In genomic region chr6:156820089-156820798, GRCh38 we compare ENCODE assay signal across 19 cellular contexts. TPM values are rescaled to one million over a fixed set of nuclear protein-coding genes. Genes with fewer than 3 reads are reported as not detected.
A peak's percentile ranks its signal among the peaks of the same experiment; 100 is the strongest.
DNase-seq lines count a peak whose midpoint lies in the region; ATAC-seq and TF ChIP-seq lines count a peak whose summit lies in the region.
"Had no signal": no experiment of that assay in that cellular context is flagged by ENCODE, and none has a peak within 500 bp of the region (broad histone marks: within the 10 kb centered on the region; RNA-seq: fewer than 3 reads in every experiment).

No MANE protein-coding gene starts in this region.

- H3K9ac ChIP-seq in H9 (ENCODE audit: extremely low read depth, insufficient read length, low read length) (no peak overlapping the region), endodermal cell (ENCODE audit: extremely low read depth, low read length, poor library complexity, severe bottlenecking) (no peak overlapping the region)

- no peak overlapping the region for H4K5ac ChIP-seq in H9 (ENCODE audit: insufficient read length, low read depth, low read length)

- H3K36me3 Mint-ChIP-seq in H9 (ENCODE audit: insufficient read depth in 1 of 3, low read depth in 3 of 3) (peaks cover 0 to 5% (median 0%) of the 10 kb centered on the region in 3 experiments; a peak in 2 of 7 replicates), endodermal cell (ENCODE audit: low read depth) (no peaks in the 10 kb centered on the region), CD14-positive monocyte (peaks cover 4% of the 10 kb centered on the region in 2 donors)

- ATAC-seq in gastrocnemius medialis (no peak), GM18870 (IDR thresholded peaks at IDR 0.05; ENCODE audit: unreplicated experiment) (no peak)
- ATAC-seq: GM12878, left colon, Panc1 had no signal

- H3K14ac ChIP-seq in H9 (ENCODE audit: insufficient read depth, low read length): no peak overlapping the region

- no peaks in the 10 kb centered on the region for H3K27me3 ChIP-seq in H9 (ENCODE audit: insufficient read depth, low read length)
- no peaks in the 10 kb centered on the region for H3K27me3 ChIP-seq in endodermal cell (ENCODE audit: control insufficient read depth, insufficient read depth, low read length, poor library complexity, severe bottlenecking)
- H3K27me3 ChIP-seq in gastrocnemius medialis: no peaks in the 10 kb centered on the region
- H3K27me3 ChIP-seq: thyroid gland had no signal

- no peaks in the 10 kb centered on the region for H3K23me2 ChIP-seq in H9 (ENCODE audit: insufficient read length, low read depth, low read length, poor library complexity, severe bottlenecking)

- no peak overlapping the region for H2AFZ ChIP-seq in H9 (ENCODE audit: low read length)

- H3K79me1 ChIP-seq in H9 (ENCODE audit: insufficient read depth, low read depth, low read length, poor library complexity, severe bottlenecking): peaks cover 6% of the 10 kb centered on the region

- H2BK5ac ChIP-seq in H9 (ENCODE audit: insufficient read length, low read length): no peak overlapping the region

- TF ChIP-seq POLR2A in gastrocnemius medialis (IDR thresholded peaks at IDR 0.05): no peak

- H3K56ac ChIP-seq in H9 (ENCODE audit: insufficient read length, low read depth, low read length): no peak overlapping the region

- no peak overlapping the region for H3K27ac ChIP-seq in H9 (ENCODE audit: insufficient read length, low read depth, low read length)
- no peak overlapping the region for H3K27ac ChIP-seq in endodermal cell (ENCODE audit: low read depth, low read length)
- peak overlapping the region; percentile 89 to 95 (median 91) for H3K27ac ChIP-seq in gastrocnemius medialis
- H3K27ac ChIP-seq: thyroid gland had no signal

- no peak overlapping the region for H3T11ph ChIP-seq in H9 (ENCODE audit: low read length)

- no peak overlapping the region for H4K91ac ChIP-seq in H9 (ENCODE audit: insufficient read length, low read depth, low read length)

- TF ChIP-seq CTCF in H9 (conservative IDR thresholded peaks at IDR 0.05) (no peak), endodermal cell (conservative IDR thresholded peaks at IDR 0.05) (no peak), gastrocnemius medialis (IDR thresholded peaks at IDR 0.05 in 4 of 5, conservative IDR thresholded peaks at IDR 0.05 in 1 of 5) (no peak), CD14-positive monocyte (IDR thresholded peaks at IDR 0.05) (no peak)

- DNase-seq in H9: no peak
- DNase-seq in NCI-H748 treated with DMSO at 0.1 percent for 48 hours (lab: John Stamatoyannopoulos, UW): peak; percentile 40
- DNase-seq in endodermal cell: peak; percentile 51
- no peak for DNase-seq in gastrocnemius medialis
- DNase-seq in retina: no peak
- no peak for DNase-seq in CD14-positive monocyte (ENCODE audit: low spot score)
- DNase-seq: activated CD4-positive, alpha-beta T cell treated with anti-CD3 and anti-CD28 coated beads for 4 hours; COR-L47; DMS79 treated with DMSO at 0.1 percent for 48 hours; HFFc6; Kasumi-1; left colon; NCI-H187 treated with DMSO at 0.1 percent for 48 hours; posterior cingulate gyrus; SIG-M5; thyroid gland had no signal

- H3K4me3 Mint-ChIP-seq in H9 (peak overlapping the region; percentile 9 to 43; a peak in 3 of 5 replicates), endodermal cell (peak overlapping the region; percentile 8), CD14-positive monocyte (no peak overlapping the region)
- H3K4me3 Mint-ChIP-seq: HFFc6 had no signal

- H3K23ac ChIP-seq in H9 (ENCODE audit: insufficient read length, low read depth, low read length): no peak overlapping the region

- no CpG with 5 or more reads among the region's 3 CpGs for WGBS in H9 (ENCODE audit: extremely low coverage, insufficient read length, low lambda C conversion rate)
- WGBS in endodermal cell (ENCODE audit: insufficient coverage in 1 of 2, insufficient read length in 1 of 2), 2 experiments: 76% methylated on average over 3 of the region's 3 CpGs; no CpG with 5 or more reads in 1 of the 2 experiments

- no peak overlapping the region for H2AK5ac ChIP-seq in H9 (ENCODE audit: insufficient read length, low read length)

- no peaks in the 10 kb centered on the region for H4K20me1 ChIP-seq in H9 (ENCODE audit: control insufficient read depth, insufficient read depth, insufficient read length)

- H2BK20ac ChIP-seq in H9 (ENCODE audit: low read depth, low read length, poor library complexity, severe bottlenecking): no peak overlapping the region

- H3K79me2 ChIP-seq in H9 (ENCODE audit: insufficient read depth, low read length): peaks cover 33% of the 10 kb centered on the region; the same call in 1 of the 2 replicates

- no peak overlapping the region for H2BK15ac ChIP-seq in H9 (ENCODE audit: low read depth, low read length)

- H3K18ac ChIP-seq in H9 (ENCODE audit: insufficient read length, low read depth, low read length): no peak overlapping the region

- peaks cover 9% of the 10 kb centered on the region; the same call in 1 of the 2 replicates for H3K4me1 ChIP-seq in H9 (ENCODE audit: insufficient read depth, low read length)
- H3K4me1 ChIP-seq in endodermal cell (ENCODE audit: control insufficient read depth, insufficient read depth, low read length): peaks cover 6% of the 10 kb centered on the region
- peaks cover 80 to 83% of the 10 kb centered on the region in 2 donors for H3K4me1 ChIP-seq in gastrocnemius medialis

- H3K27me3 Mint-ChIP-seq in H9 (ENCODE audit: low read depth) (no peaks in the 10 kb centered on the region), endodermal cell (ENCODE audit: insufficient read depth) (no peaks in the 10 kb centered on the region), CD14-positive monocyte (ENCODE audit: low read depth in 3 of 3) (no peaks in the 10 kb centered on the region)

- H2BK120ac ChIP-seq in H9 (ENCODE audit: low read depth, low read length, poor library complexity, severe bottlenecking): no peak overlapping the region

- H4K8ac ChIP-seq in H9 (replicated peaks; ENCODE audit: insufficient read length, low read depth, low read length): no peak overlapping the region

- H3K4me2 ChIP-seq in H9 (ENCODE audit: insufficient read depth, insufficient read length, low read length): no peak overlapping the region

- H3K36me3 ChIP-seq in endodermal cell (ENCODE audit: control insufficient read depth, insufficient read depth, low read length) (peaks cover 11% of the 10 kb centered on the region), gastrocnemius medialis (no peaks in the 10 kb centered on the region)
- H3K36me3 ChIP-seq: thyroid gland had no signal

- H3K9me3 Mint-ChIP-seq in H9: no peaks in the 10 kb centered on the region
- no peaks in the 10 kb centered on the region for H3K9me3 Mint-ChIP-seq in endodermal cell
- H3K9me3 Mint-ChIP-seq in CD14-positive monocyte: no peaks in the 10 kb centered on the region
- H3K9me3 Mint-ChIP-seq: HFFc6 had no signal

- no peak overlapping the region for H3K4ac ChIP-seq in H9 (ENCODE audit: low read depth, low read length)

- H3K4me1 Mint-ChIP-seq in H9 (peaks cover 37 to 51% of the 10 kb centered on the region in 2 experiments), endodermal cell (peaks cover 48% of the 10 kb centered on the region), CD14-positive monocyte (peaks cover 46% of the 10 kb centered on the region)

- H3K27ac Mint-ChIP-seq in H9 (peak overlapping the region in 2 of 3 experiments; percentile 9 to 17; a peak in 1 of 7 replicates), endodermal cell (peak overlapping the region; percentile 56), CD14-positive monocyte (peak overlapping the region in 3 of 7 donors; percentile 7 to 23 (median 20))
- H3K27ac Mint-ChIP-seq: HFFc6 had no signal

- H3K4me3 ChIP-seq in endodermal cell (ENCODE audit: low read length) (no peak overlapping the region), gastrocnemius medialis (no peak overlapping the region)
- H3K4me3 ChIP-seq: GM12878, thyroid gland had no signal

- no peak overlapping the region for H2BK12ac ChIP-seq in H9 (ENCODE audit: insufficient read length, low read depth, low read length)

- no peaks in the 10 kb centered on the region for H3K9me3 ChIP-seq in H9 (ENCODE audit: control insufficient read depth, low read depth, low read length)
- H3K9me3 ChIP-seq in endodermal cell (ENCODE audit: control insufficient read depth, low read length): no peaks in the 10 kb centered on the region
- H3K9me3 ChIP-seq in gastrocnemius medialis: no peaks in the 10 kb centered on the region
- H3K9me3 ChIP-seq: thyroid gland had no signal

- in situ Hi-C loops in gastrocnemius medialis (cut with MboI; ENCODE audit: low sequenced_read_pairs in 4 of 4): no loop called here

- intact Hi-C loops in gastrocnemius medialis (cut with DNase I; ENCODE audit: low total_unique reads) (loop anchor here (5.0 kb wide), 2 partner anchors 202 to 1822 kb away; partner anchors contain the start of gene DYNLT1), CD14-positive monocyte (cut with micrococcal nuclease) (no loop called here)

RNA-seq across cellular contexts. Expression of gene ARID1B, which starts 43.1 kb away (rescaled TPM):
- total RNA-seq in H9 (2021): 86.2 and 88.2 TPM in 2 replicates
- total RNA-seq in endodermal cell: 100 to 1,000 TPM in 1 of 2 donors, 10 to 100 TPM in 1; 74.0 to 110 TPM
- polyA plus RNA-seq in endodermal cell (2013, experiment 1 of 2): 44.9 TPM
- 47.0 TPM for polyA plus RNA-seq in endodermal cell (2013, experiment 2 of 2)
- 10 to 100 TPM; 54.9 to 75.3 (median 62.0) TPM for total RNA-seq in gastrocnemius medialis
- 1 to 10 TPM; 3.2 to 3.8 TPM for polyA plus RNA-seq in CD14-positive monocyte

Comparison
In these comparisons a context has a peak if more than half of its experiments do, and no peak if none do; other contexts are left out.
1. DNase-seq: peak in NCI-H748 treated with DMSO at 0.1 percent for 48 hours (single experiment) and endodermal cell (single experiment); none in H9 (single experiment), gastrocnemius medialis (0 of 2), retina (single experiment) and CD14-positive monocyte (single experiment).
2. H3K27ac ChIP-seq: peak in gastrocnemius medialis (4 of 4); none in H9 (single experiment) and endodermal cell (single experiment).
3. H3K4me3 Mint-ChIP-seq: peak in H9 (2 of 2) and endodermal cell (single experiment); none in CD14-positive monocyte (0 of 2).